23 cellular contexts compared by ENCODE assay signal in genomic region chr21:41378849-41379248, GRCh38. TPM values are rescaled to one million over a fixed set of nuclear protein-coding genes. Genes with fewer than 3 reads are reported as not detected.
"Had no signal": no experiment of that assay in that cellular context is flagged by ENCODE, and none has a peak within 500 bp of the region (broad histone marks: within the 10 kb centered on the region; RNA-seq: fewer than 3 reads in every experiment).

No MANE protein-coding gene starts in this region.

- H3K9me3 Mint-ChIP-seq: activated naive CD4-positive, alpha-beta T cell treated with anti-CD3 and anti-CD28 coated beads, Interleukin-2, amount 10 ng/mL, durations not matched to agents 7 days and 5 days; activated naive CD8-positive, alpha-beta T cell treated with anti-CD3 and anti-CD28 coated beads, Interleukin-2, amount 50 U/mL, for 24 hours; central memory CD8-positive, alpha-beta T cell; neural crest cell; stimulated activated naive CD8-positive, alpha-beta T cell treated with anti-CD3 and anti-CD28 coated beads, Interleukin-15, Interleukin-2, amounts not matched to agents 100 ng/mL and 50 ng/mL, for 24 hours had no signal

- H3K27ac ChIP-seq: coronary artery, prostate gland, right atrium auricular region, tibial nerve, uterus had no signal

- H3K4me1 ChIP-seq: prostate gland, right atrium auricular region, tibial nerve, uterus had no signal

- H3K4me1 Mint-ChIP-seq: neural crest cell had no signal

- ATAC-seq: activated CD4-positive, CD25-positive, alpha-beta regulatory T cell treated with anti-CD3 and anti-CD28 coated beads, Interleukin-2, amount 50 U/mL, for 24 hours; activated naive CD8-positive, alpha-beta T cell treated with anti-CD3 and anti-CD28 coated beads, Interleukin-2, amount 50 U/mL, for 24 hours; left ventricle myocardium superior had no signal

- H3K27me3 ChIP-seq: right atrium auricular region, tibial nerve, uterus had no signal

- H3K27ac Mint-ChIP-seq: activated naive CD4-positive, alpha-beta T cell treated with anti-CD3 and anti-CD28 coated beads, Interleukin-2, amount 10 ng/mL, durations not matched to agents 7 days and 5 days; activated naive CD8-positive, alpha-beta T cell treated with anti-CD3 and anti-CD28 coated beads, Interleukin-2, amount 50 U/mL, for 24 hours; stimulated activated naive CD8-positive, alpha-beta T cell treated with anti-CD3 and anti-CD28 coated beads, Interleukin-15, Interleukin-2, amounts not matched to agents 100 ng/mL and 50 ng/mL, for 24 hours had no signal

- DNase-seq: activated CD8-positive, alpha-beta memory T cell treated with anti-CD3 and anti-CD28 coated beads for 24 hours; activated CD8-positive, alpha-beta memory T cell treated with anti-CD3 and anti-CD28 coated beads, Interleukin-2, amount 50 U/mL, for 48 hours; activated effector memory CD4-positive, alpha-beta T cell treated with Interleukin-2 at 50 U/mL for 16 hours; activated naive CD4-positive, alpha-beta T cell treated with anti-CD3 and anti-CD28 coated beads, Interleukin-2, amount 10 ng/mL, durations not matched to agents 7 days and 5 days; activated naive CD8-positive, alpha-beta T cell treated with anti-CD3 and anti-CD28 coated beads, Interleukin-2, amount 50 U/mL, for 24 hours; activated T-cell treated with anti-CD3 and anti-CD28 coated beads, Interleukin-2, amount 50 U/mL, for 48 hours; anterior cingulate cortex; erythroblast; foreskin melanocyte; left ventricle myocardium superior; naive B cell; stimulated activated CD4-positive, alpha-beta T cell treated with anti-CD3 and anti-CD28 coated beads, Interleukin-2, amount 100 ng/mL, for 24 hours; T-helper 9 cell had no signal

- H3K4me3 ChIP-seq: coronary artery, prostate gland, right atrium auricular region, tibial nerve, uterus had no signal

- H3K9me3 ChIP-seq: prostate gland, right atrium auricular region, tibial nerve, uterus had no signal

- H3K27me3 Mint-ChIP-seq: activated naive CD4-positive, alpha-beta T cell treated with anti-CD3 and anti-CD28 coated beads, Interleukin-2, amount 10 ng/mL, durations not matched to agents 7 days and 5 days; activated naive CD8-positive, alpha-beta T cell treated with anti-CD3 and anti-CD28 coated beads, Interleukin-2, amount 50 U/mL, for 24 hours; central memory CD8-positive, alpha-beta T cell; naive B cell; stimulated activated naive CD8-positive, alpha-beta T cell treated with anti-CD3 and anti-CD28 coated beads, Interleukin-15, Interleukin-2, amounts not matched to agents 100 ng/mL and 50 ng/mL, for 24 hours had no signal

- H3K4me3 Mint-ChIP-seq: activated naive CD4-positive, alpha-beta T cell treated with anti-CD3 and anti-CD28 coated beads, Interleukin-2, amount 10 ng/mL, durations not matched to agents 7 days and 5 days; activated naive CD8-positive, alpha-beta T cell treated with anti-CD3 and anti-CD28 coated beads, Interleukin-2, amount 50 U/mL, for 24 hours; central memory CD8-positive, alpha-beta T cell; neural crest cell; stimulated activated naive CD8-positive, alpha-beta T cell treated with anti-CD3 and anti-CD28 coated beads, Interleukin-15, Interleukin-2, amounts not matched to agents 100 ng/mL and 50 ng/mL, for 24 hours had no signal

- H3K36me3 ChIP-seq: prostate gland, uterus had no signal

RNA-seq across cellular contexts. Expression of gene MX2, which starts 17.0 kb away (rescaled TPM):
- total RNA-seq: neural crest cell, osteocyte had no signal
